ENCODE assay signal across 10 cellular contexts in genomic region chr2:200787351-200788128, GRCh38. TPM values are rescaled to one million over a fixed set of nuclear protein-coding genes. Genes with fewer than 3 reads are reported as not detected.
DNase-seq lines count a peak whose midpoint lies in the region; ATAC-seq and TF ChIP-seq lines count a peak whose summit lies in the region.
"Had no signal": no experiment of that assay in that cellular context is flagged by ENCODE, and none has a peak within 500 bp of the region (broad histone marks: within the 10 kb centered on the region; RNA-seq: fewer than 3 reads in every experiment).

No MANE protein-coding gene starts in this region.

- in situ Hi-C loops in ACHN (cut with HindIII; ENCODE audit: low pct_ligation_motif_present, low pct_unique_long_range_greater_than_20kb, low sequenced_read_pairs): no loop called here

- H3K4me3 ChIP-seq in HFF-Myc (replicated peaks; ENCODE audit: low read depth, low read length): no peak overlapping the region
- no peak overlapping the region for H3K4me3 ChIP-seq in CD8-positive, alpha-beta memory T cell (ENCODE audit: low read length)

- H3K9me3 Mint-ChIP-seq in CD8-positive, alpha-beta memory T cell: no peaks in the 10 kb centered on the region

- H3K27ac Mint-ChIP-seq in CD8-positive, alpha-beta memory T cell: peak overlapping the region in 1 of 8 donors; percentile 43

- TF ChIP-seq CTCF in HFF-Myc (IDR thresholded peaks at IDR 0.05; ENCODE audit: low read depth, low read length, missing control alignments): no peak

- peaks cover 5 to 27% of the 10 kb centered on the region in 2 donors for H3K27me3 Mint-ChIP-seq in CD8-positive, alpha-beta memory T cell

- H3K36me3 Mint-ChIP-seq in CD8-positive, alpha-beta memory T cell: peaks cover 0 to 2% (median 0%) of the 10 kb centered on the region in 3 donors

- no peaks in the 10 kb centered on the region for H3K27me3 ChIP-seq in CD8-positive, alpha-beta memory T cell (ENCODE audit: insufficient read depth, low read length, poor library complexity, severe bottlenecking)

- H3K36me3 ChIP-seq in CD8-positive, alpha-beta memory T cell (ENCODE audit: insufficient read depth, low read length): no peaks in the 10 kb centered on the region

- CTCF ChIA-PET in CD8-positive, alpha-beta memory T cell (lab: Charles Lee): no interaction called here

- POLR2A ChIA-PET in CD8-positive, alpha-beta memory T cell (lab: Charles Lee): no interaction called here

- H3K27ac ChIP-seq in CD8-positive, alpha-beta memory T cell (ENCODE audit: low read depth, low read length): no peak overlapping the region
- H3K27ac ChIP-seq: HL-60 had no signal

- no peak overlapping the region for H3K4me3 Mint-ChIP-seq in CD8-positive, alpha-beta memory T cell

- H3K9me3 ChIP-seq in CD8-positive, alpha-beta memory T cell (ENCODE audit: low read length): no peaks in the 10 kb centered on the region

- ATAC-seq in GM18909 (IDR thresholded peaks at IDR 0.05; ENCODE audit: poor library complexity, unreplicated experiment) (no peak), GM21723 (IDR thresholded peaks at IDR 0.05; ENCODE audit: unreplicated experiment) (no peak)

- peak; percentile 53 for DNase-seq in ACHN
- DNase-seq in HFF-Myc (ENCODE audit: extremely low read depth, low read depth): peak; percentile 65
- DNase-seq in amniotic epithelial cell (ENCODE audit: low read depth): peak; percentile 94
- peak; percentile 69 for DNase-seq in kidney glomerular epithelial cell (lab: John Stamatoyannopoulos, UW)
- no peak for DNase-seq in CD8-positive, alpha-beta memory T cell
- no peak for DNase-seq in NCI-H82 (lab: John Stamatoyannopoulos, UW)
- DNase-seq: erythroblast had no signal

- no peaks in the 10 kb centered on the region for H3K4me1 Mint-ChIP-seq in CD8-positive, alpha-beta memory T cell

- H3K4me1 ChIP-seq in CD8-positive, alpha-beta memory T cell (ENCODE audit: insufficient read depth, low read length): no peaks in the 10 kb centered on the region

RNA-seq across cellular contexts. Expression of gene BZW1, which starts 24.2 kb away (rescaled TPM):
- total RNA-seq in CD8-positive, alpha-beta memory T cell: 100 to 1,000 TPM; 495 to 533 TPM
- 252 TPM for polyA plus RNA-seq in CD8-positive, alpha-beta memory T cell

Comparison
In these comparisons a context has a peak if more than half of its experiments do, and no peak if none do; other contexts are left out.
1. DNase-seq: peak in ACHN (single experiment), HFF-Myc (single experiment), amniotic epithelial cell (single experiment) and kidney glomerular epithelial cell (single experiment); none in CD8-positive, alpha-beta memory T cell (0 of 5) and NCI-H82 (single experiment).